In the genomic region with DNA sequence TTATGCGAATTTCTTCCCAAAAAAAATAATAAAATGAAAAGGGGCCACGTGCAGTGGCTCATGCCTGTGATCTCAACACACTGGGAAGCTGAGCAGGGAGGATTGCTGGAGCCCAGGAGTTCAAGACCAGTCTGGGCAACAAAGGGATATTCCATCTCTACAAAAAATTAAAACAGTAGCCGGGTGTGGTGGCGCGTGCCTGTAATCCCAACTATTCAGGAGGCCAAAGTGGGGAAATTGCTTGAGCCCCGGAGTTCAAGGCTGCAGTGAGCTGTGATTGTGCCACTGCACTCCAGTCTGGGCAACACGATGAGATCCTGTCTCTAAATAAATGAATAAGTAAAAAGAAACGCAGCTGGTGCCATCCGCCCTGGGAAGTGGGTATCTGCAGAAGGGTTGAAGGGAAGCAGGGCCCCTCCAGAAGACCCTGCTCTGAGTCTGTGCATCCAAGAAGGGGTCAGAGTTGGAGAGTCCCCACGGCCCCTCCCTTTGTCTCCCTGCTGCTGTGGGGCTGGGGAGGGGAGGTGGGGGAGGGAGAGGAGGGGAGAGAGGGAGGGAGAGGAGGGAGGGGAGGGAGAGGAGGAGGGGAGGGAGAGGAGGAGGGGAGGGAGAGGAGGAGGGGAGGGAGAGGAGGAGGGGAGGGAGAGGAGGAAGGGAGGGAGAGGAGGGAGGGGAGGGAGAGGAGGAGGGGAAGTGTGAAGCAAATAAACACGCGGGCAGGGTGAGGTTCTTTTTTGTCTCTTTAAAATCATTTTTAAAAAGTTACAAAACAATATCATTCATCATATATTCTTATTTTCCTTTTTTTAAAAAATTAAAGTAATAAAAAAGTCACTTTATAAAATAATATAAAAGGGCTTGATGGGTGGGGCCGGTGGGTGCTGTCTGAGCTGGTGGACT, we compare ENCODE assay signal across 32 cellular contexts. TPM values are rescaled to one million over a fixed set of nuclear protein-coding genes. Genes with fewer than 3 reads are reported as not detected.
"Had no signal": no experiment of that assay in that cellular context is flagged by ENCODE, and none has a peak within 500 bp of the region (broad histone marks: within the 10 kb centered on the region; RNA-seq: fewer than 3 reads in every experiment).

No MANE protein-coding gene starts in this region.

- H3K27ac Mint-ChIP-seq: memory B cell, natural killer cell, progenitor cell of endocrine pancreas, type B pancreatic cell had no signal

- ATAC-seq: esophagus mucosa, gastrocnemius medialis, heart left ventricle, left lobe of liver, natural killer cell had no signal

- H3K4me3 Mint-ChIP-seq: memory B cell, natural killer cell, neural crest cell, type B pancreatic cell had no signal

- H3K36me3 Mint-ChIP-seq: memory B cell, natural killer cell, type B pancreatic cell had no signal

- H3K9me3 Mint-ChIP-seq: memory B cell, natural killer cell, neural crest cell, type B pancreatic cell had no signal

- DNase-seq: dorsolateral prefrontal cortex; effector CD4-positive, alpha-beta T cell; foreskin fibroblast; gastrocnemius medialis; heart left ventricle; kidney; natural killer cell; stimulated activated CD4-positive, alpha-beta T cell treated with anti-CD3 and anti-CD28 coated beads, Interleukin-12 subunit alpha, Interleukin-12 subunit beta, amount 100 ng/mL, for 4 hours; stimulated activated CD4-positive, alpha-beta T cell treated with anti-CD3 and anti-CD28 coated beads, Interleukin-1b, Interleukin-23, amount 100 ng/mL, for 48 hours; stimulated activated CD4-positive, alpha-beta T cell treated with anti-CD3 and anti-CD28 coated beads, Interleukin-4, amount 100 ng/mL, for 1 hour; stimulated activated CD8-positive, alpha-beta memory T cell treated with anti-CD3 and anti-CD28 coated beads, Interleukin-4, amount 100 ng/mL, for 48 hours; stimulated activated naive CD4-positive, alpha-beta T cell treated with Interleukin-2 at 50 U/mL for 16 hours; stomach; thyroid gland had no signal

- H3K27ac ChIP-seq: dorsolateral prefrontal cortex, epithelial cell of prostate, gastrocnemius medialis, heart left ventricle, hepatocyte, parathyroid adenoma, stomach, thyroid gland had no signal

- H3K4me1 Mint-ChIP-seq: memory B cell, natural killer cell had no signal

RNA-seq across cellular contexts. Expression of a gene that starts 5.0 kb away (rescaled TPM):
- total RNA-seq: esophagus mucosa, glomerular endothelial cell, hepatocyte, kidney, left lobe of liver, liver, lung, mononuclear cell, natural killer cell, neural crest cell, osteoblast, progenitor cell of endocrine pancreas, sciatic nerve, smooth muscle cell, stomach, subcutaneous adipose tissue, temporal lobe, thyroid gland had no signal

RNA-seq across cellular contexts. Expression of a gene that starts 9.0 kb away (rescaled TPM):
- total RNA-seq: esophagus mucosa, glomerular endothelial cell, kidney, mononuclear cell, natural killer cell, sciatic nerve, subcutaneous adipose tissue had no signal
